11 cellular contexts compared by ENCODE assay signal in genomic region chr6:24902782-24903181, GRCh38. TPM values are rescaled to one million over a fixed set of nuclear protein-coding genes. Genes with fewer than 3 reads are reported as not detected.
A peak's percentile ranks its signal among the peaks of the same experiment; 100 is the strongest.
DNase-seq lines count a peak whose midpoint lies in the region; ATAC-seq and TF ChIP-seq lines count a peak whose summit lies in the region.
"Had no signal": no experiment of that assay in that cellular context is flagged by ENCODE, and none has a peak within 500 bp of the region (broad histone marks: within the 10 kb centered on the region; RNA-seq: fewer than 3 reads in every experiment).

No MANE protein-coding gene starts in this region.

- H3K4me1 Mint-ChIP-seq in activated CD4-positive, alpha-beta T cell treated with anti-CD3 and anti-CD28 coated beads for 36 hours, result peaks cover 92% of the 10 kb centered on the region

- H3K36me3 Mint-ChIP-seq in activated CD4-positive, alpha-beta T cell treated with anti-CD3 and anti-CD28 coated beads for 36 hours (ENCODE audit: low read depth), result peaks cover 53% of the 10 kb centered on the region

- H3K9me3 ChIP-seq in SK-N-SH (no peaks in the 10 kb centered on the region), skeletal muscle tissue (ENCODE audit: control insufficient read depth in 3 of 3, low read length in 3 of 3) (peaks cover 0 to 2% (median 0%) of the 10 kb centered on the region in 3 donors), tibial nerve (peaks cover 0 to 4% (median 0%) of the 10 kb centered on the region in 4 donors)
- H3K9me3 ChIP-seq: A549 had no signal

- no peak for TF ChIP-seq CTCF in SK-N-SH (IDR thresholded peaks at IDR 0.05)
- no peak for TF ChIP-seq CTCF in epithelial cell of esophagus (IDR thresholded peaks at IDR 0.05; ENCODE audit: insufficient read depth, low read depth, low read length, missing control alignments)
- no peak for TF ChIP-seq CTCF in tibial nerve (IDR thresholded peaks at IDR 0.05)

- H3K36me3 ChIP-seq in SK-N-SH (replicated peaks in 1 of 2; ENCODE audit: control insufficient read depth in 1 of 2, insufficient read depth in 2 of 2, low read length in 1 of 2) (no peaks in the 10 kb centered on the region), skeletal muscle tissue (ENCODE audit: control insufficient read depth in 3 of 3, insufficient read depth in 3 of 3, low read length in 3 of 3) (no peaks in the 10 kb centered on the region), tibial nerve (no peaks in the 10 kb centered on the region)

- intact Hi-C loops in activated CD4-positive, alpha-beta T cell treated with anti-CD3 and anti-CD28 coated beads for 36 hours (cut with DNase I, micrococcal nuclease), result no loop called here

- ATAC-seq in activated CD4-positive, alpha-beta T cell treated with anti-CD3 and anti-CD28 coated beads for 36 hours, result no peak
- ATAC-seq: GM12878 had no signal

- H3F3A ChIP-seq in SK-N-SH (replicated peaks; ENCODE audit: insufficient read depth), result no peaks in the 10 kb centered on the region

- POLR2A ChIA-PET in activated CD4-positive, alpha-beta T cell treated with anti-CD3 and anti-CD28 coated beads for 36 hours (lab: Charles Lee), result no interaction called here
- POLR2A ChIA-PET in SK-N-SH (lab: Yijun Ruan, JAX), result no interaction called here

- CTCF ChIA-PET in activated CD4-positive, alpha-beta T cell treated with anti-CD3 and anti-CD28 coated beads for 36 hours (lab: Charles Lee), result interaction anchor here (0.7 to 6.0 kb wide), 7 partner anchors 10 to 124 kb away, joined by 3 to 82 read pairs (median 4); partner anchors contain the start of gene RIPOR2
- CTCF ChIA-PET in SK-N-SH (lab: Yijun Ruan, JAX), result no interaction called here

- TF ChIP-seq EP300 in SK-N-SH (IDR thresholded peaks at IDR 0.05; ENCODE audit: borderline replicate concordance in 1 of 2, low read depth in 1 of 2, low read length in 1 of 2) (peak in 1 of 2 experiments; percentile 22; a peak in 1 of 4 replicates), tibial nerve (IDR thresholded peaks at IDR 0.05) (no peak)

- H3K27me3 ChIP-seq in SK-N-SH (ENCODE audit: insufficient read depth), result no peaks in the 10 kb centered on the region
- no peaks in the 10 kb centered on the region for H3K27me3 ChIP-seq in skeletal muscle tissue (ENCODE audit: control insufficient read depth in 3 of 3, insufficient read depth in 3 of 3, low read length in 3 of 3)
- no peaks in the 10 kb centered on the region for H3K27me3 ChIP-seq in tibial nerve

- H3K9me2 ChIP-seq in SK-N-SH, result no peaks in the 10 kb centered on the region

- 5% methylated on average over 1 of the region's 1 CpG for WGBS in SK-N-SH (ENCODE audit: low lambda C conversion rate)
- 28 to 43% methylated on average over 1 of the region's 1 CpG for WGBS in tibial nerve, 2 donors

- H3K4me2 ChIP-seq in SK-N-SH, result no peak overlapping the region
- H3K4me2 ChIP-seq: A549 had no signal

- H3K4me3 Mint-ChIP-seq in activated CD4-positive, alpha-beta T cell treated with anti-CD3 and anti-CD28 coated beads for 36 hours, result no peak overlapping the region

- H3K27ac ChIP-seq in SK-N-SH (ENCODE audit: low read depth in 2 of 2, low read length in 1 of 2) (no peak overlapping the region), skeletal muscle tissue (ENCODE audit: low read depth, low read length) (peak overlapping the region; percentile 8), tibial nerve (peak overlapping the region in 1 of 4 donors; percentile 8)
- H3K27ac ChIP-seq: A549 had no signal

- DNase-seq in activated CD4-positive, alpha-beta T cell treated with anti-CD3 and anti-CD28 coated beads for 36 hours, result no peak
- no peak for DNase-seq in activated CD4-positive, alpha-beta T cell treated with anti-CD3 and anti-CD28 coated beads, Interleukin-2, amount 50 U/mL, for 4 hours
- DNase-seq in SK-N-SH (no peak), epithelial cell of esophagus (ENCODE audit: low read depth) (peak; percentile 5), HuH-7.5 (ENCODE audit: low spot score) (no peak), tibial nerve (ENCODE audit: low spot score in 2 of 2) (no peak), NCI-H82 (lab: John Stamatoyannopoulos, UW) (no peak)
- DNase-seq: cortex of kidney had no signal

- no peak overlapping the region for H3K4me3 ChIP-seq in SK-N-SH (ENCODE audit: low read depth in 2 of 2, low read length in 1 of 2)
- H3K4me3 ChIP-seq in epithelial cell of esophagus (ENCODE audit: low read length), result no peak overlapping the region
- H3K4me3 ChIP-seq in skeletal muscle tissue (ENCODE audit: low read length in 3 of 3), result no peak overlapping the region
- H3K4me3 ChIP-seq in tibial nerve, result no peak overlapping the region
- H3K4me3 ChIP-seq: A549, GM12878 had no signal

- peak overlapping the region; percentile 78 for H3K27ac Mint-ChIP-seq in activated CD4-positive, alpha-beta T cell treated with anti-CD3 and anti-CD28 coated beads for 36 hours

- H3K79me2 ChIP-seq in SK-N-SH (ENCODE audit: insufficient read depth), result no peaks in the 10 kb centered on the region

- H4K20me1 ChIP-seq in SK-N-SH (ENCODE audit: insufficient read depth), result no peaks in the 10 kb centered on the region

- no peaks in the 10 kb centered on the region; a peak in 1 of 4 replicates for H3K4me1 ChIP-seq in SK-N-SH (ENCODE audit: control insufficient read depth in 1 of 2, insufficient read depth in 2 of 2, low read depth in 1 of 2, low read length in 1 of 2)
- H3K4me1 ChIP-seq in skeletal muscle tissue (ENCODE audit: control insufficient read depth in 3 of 3, insufficient read depth in 3 of 3, low read length in 3 of 3), result peaks cover 29 to 59% (median 56%) of the 10 kb centered on the region in 3 donors
- H3K4me1 ChIP-seq in tibial nerve, result peaks cover 0 to 19% (median 0%) of the 10 kb centered on the region in 4 donors
- H3K4me1 ChIP-seq: A549 had no signal

- peaks cover 14% of the 10 kb centered on the region for H3K9me3 Mint-ChIP-seq in activated CD4-positive, alpha-beta T cell treated with anti-CD3 and anti-CD28 coated beads for 36 hours (ENCODE audit: low read depth)

- no peak overlapping the region for H2AFZ ChIP-seq in SK-N-SH (ENCODE audit: low read depth)

- no peaks in the 10 kb centered on the region for H3K27me3 Mint-ChIP-seq in activated CD4-positive, alpha-beta T cell treated with anti-CD3 and anti-CD28 coated beads for 36 hours

- no peak for TF ChIP-seq POLR2A in tibial nerve (IDR thresholded peaks at IDR 0.05)

- no peak for TF ChIP-seq RAD21 in SK-N-SH (IDR thresholded peaks at IDR 0.05; ENCODE audit: low read length)

- H3K9ac ChIP-seq in SK-N-SH (no peak overlapping the region), skeletal muscle tissue (ENCODE audit: low read depth in 1 of 3, low read length in 3 of 3) (no peak overlapping the region)

TF ChIP-seq in SK-N-SH, 30 proteins besides CTCF, POLR2A, EP300 and RAD21:
- 0 out of 2 replicates have a peak, but pooled peaks have one; percentile 23 for TF ChIP-seq FOSL2 (IDR thresholded peaks at IDR 0.05; ENCODE audit: borderline replicate concordance, low read depth)
- TF ChIP-seq JUND (IDR thresholded peaks at IDR 0.05), result peak; percentile 21
- TF ChIP-seq TCF12 (IDR thresholded peaks at IDR 0.05), result peak; percentile 37; the same call in 1 of the 2 replicates
- no peak for TF ChIP-seq SMC3 (IDR thresholded peaks at IDR 0.05; ENCODE audit: low read depth, low read length)
- TF ChIP-seq NFIC (IDR thresholded peaks at IDR 0.05; ENCODE audit: borderline replicate concordance), result peak; percentile 25; the same call in 1 of the 2 replicates
- TF ChIP-seq EZH2phosphoT487 (IDR thresholded peaks at IDR 0.05; ENCODE audit: borderline replicate concordance, low read depth), result no peak
- TF ChIP-seq, protein P1, sequence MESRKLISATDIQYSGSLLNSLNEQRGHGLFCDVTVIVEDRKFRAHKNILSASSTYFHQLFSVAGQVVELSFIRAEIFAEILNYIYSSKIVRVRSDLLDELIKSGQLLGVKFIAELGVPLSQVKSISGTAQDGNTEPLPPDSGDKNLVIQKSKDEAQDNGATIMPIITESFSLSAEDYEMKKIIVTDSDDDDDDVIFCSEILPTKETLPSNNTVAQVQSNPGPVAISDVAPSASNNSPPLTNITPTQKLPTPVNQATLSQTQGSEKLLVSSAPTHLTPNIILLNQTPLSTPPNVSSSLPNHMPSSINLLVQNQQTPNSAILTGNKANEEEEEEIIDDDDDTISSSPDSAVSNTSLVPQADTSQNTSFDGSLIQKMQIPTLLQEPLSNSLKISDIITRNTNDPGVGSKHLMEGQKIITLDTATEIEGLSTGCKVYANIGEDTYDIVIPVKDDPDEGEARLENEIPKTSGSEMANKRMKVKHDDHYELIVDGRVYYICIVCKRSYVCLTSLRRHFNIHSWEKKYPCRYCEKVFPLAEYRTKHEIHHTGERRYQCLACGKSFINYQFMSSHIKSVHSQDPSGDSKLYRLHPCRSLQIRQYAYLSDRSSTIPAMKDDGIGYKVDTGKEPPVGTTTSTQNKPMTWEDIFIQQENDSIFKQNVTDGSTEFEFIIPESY (IDR thresholded peaks at IDR 0.05; ENCODE audit: borderline replicate concordance, low read depth), result no peak

RNA-seq across cellular contexts. Expression of gene RIPOR2, which starts 33.0 kb away (rescaled TPM):
- total RNA-seq in activated CD4-positive, alpha-beta T cell treated with anti-CD3 and anti-CD28 coated beads for 36 hours, result 10 to 100 TPM; 60.0 to 67.0 TPM
- polyA plus RNA-seq in SK-N-SH (2012; rRNA removed), result 0.05 TPM in 2 replicates
- polyA plus RNA-seq in SK-N-SH (2012; cell fraction: cytosol; rRNA removed), result 0.05 and 0.10 TPM in 2 replicates
- 0.05 and 0.13 TPM in 2 replicates for polyA plus RNA-seq in SK-N-SH (2012; cell fraction: nucleus; rRNA removed)
- 9.9 TPM for total RNA-seq in skeletal muscle tissue
- 10 to 100 TPM in 3 of 4 donors, 1 to 10 TPM in 1; 8.8 to 27.0 (median 19.0) TPM for total RNA-seq in tibial nerve
